In the genomic region with DNA sequence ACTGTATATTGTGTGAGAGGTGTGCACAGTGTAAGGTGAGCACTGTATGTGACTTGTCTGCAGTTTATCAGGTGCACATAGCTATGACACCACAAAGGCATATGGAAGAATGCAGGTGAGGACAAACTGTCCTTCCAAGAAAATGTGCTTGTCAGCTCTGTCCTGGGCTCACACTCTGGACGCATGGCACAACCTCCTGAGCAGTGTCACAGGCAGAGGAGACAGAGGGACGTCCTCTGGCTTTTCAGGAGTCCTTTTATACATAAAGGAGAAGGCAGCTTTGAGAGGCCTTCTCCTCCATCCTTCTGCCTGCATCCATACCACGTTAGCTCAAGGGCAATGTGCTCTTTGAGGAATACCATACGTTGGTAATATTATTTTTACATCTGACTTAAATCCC, we compare ENCODE assay signal across 25 cellular contexts. TPM values are rescaled to one million over a fixed set of nuclear protein-coding genes. Genes with fewer than 3 reads are reported as not detected.
DNase-seq lines count a peak whose midpoint lies in the region; ATAC-seq and TF ChIP-seq lines count a peak whose summit lies in the region.
"Had no signal": no experiment of that assay in that cellular context is flagged by ENCODE, and none has a peak within 500 bp of the region (broad histone marks: within the 10 kb centered on the region; RNA-seq: fewer than 3 reads in every experiment).

No MANE protein-coding gene starts in this region.

- no peak overlapping the region for H2AFZ ChIP-seq in osteoblast (ENCODE audit: low read length)

- H3K27me3 ChIP-seq in osteoblast (ENCODE audit: insufficient read depth, low read length): peaks cover 42% of the 10 kb centered on the region
- H3K27me3 ChIP-seq in skeletal muscle tissue (ENCODE audit: control insufficient read depth in 3 of 3, insufficient read depth in 3 of 3, low read length in 3 of 3): peaks cover 0 to 10% (median 0%) of the 10 kb centered on the region in 3 donors
- H3K27me3 ChIP-seq: BLaER1 treated with 17β-estradiol and CSF1 and Interleukin-3, amounts not matched to agents 10 nM and 100 nM had no signal

- H3K9ac ChIP-seq in skeletal muscle tissue (ENCODE audit: low read depth in 1 of 3, low read length in 3 of 3): peak overlapping the region in 1 of 3 donors; percentile 69
- H3K9ac ChIP-seq: BLaER1 treated with 17β-estradiol and CSF1 and Interleukin-3, amounts not matched to agents 10 nM and 100 nM had no signal

- H3K4me3 ChIP-seq in osteoblast (ENCODE audit: insufficient read depth, low read length) (no peak overlapping the region), skeletal muscle tissue (ENCODE audit: low read length in 3 of 3) (no peak overlapping the region)
- H3K4me3 ChIP-seq: BLaER1 treated with 17β-estradiol and CSF1 and Interleukin-3, amounts not matched to agents 10 nM and 100 nM; GM12878 had no signal

- H3K79me2 ChIP-seq in osteoblast (ENCODE audit: insufficient read depth, low read length): no peaks in the 10 kb centered on the region

- DNase-seq in left ventricle myocardium superior (no peak), Right ventricle myocardium inferior (ENCODE audit: missing footprints) (no peak), islet precursor cell (peak; percentile 19), osteoblast (ENCODE audit: insufficient read length, low spot score, missing footprints) (peak; percentile 51), ecto neural progenitor cell (ENCODE audit: low spot score) (no peak), NCI-H1417 (lab: John Stamatoyannopoulos, UW) (no peak)
- DNase-seq: 8988T; AML-193; Caco-2; Calu3; CD4-positive, alpha-beta T cell; CD8-positive, alpha-beta T cell; DMS53; DMS79; DND-41; EL; GDM1 had no signal

- ATAC-seq in left ventricle myocardium superior: peak; percentile 11
- ATAC-seq in Right ventricle myocardium inferior: no peak
- ATAC-seq in HG03457 (IDR thresholded peaks at IDR 0.05; ENCODE audit: unreplicated experiment): no peak
- ATAC-seq: CD8-positive, alpha-beta T cell; GM12878 had no signal

- H3K4me1 ChIP-seq in osteoblast (ENCODE audit: insufficient read depth, low read length): no peaks in the 10 kb centered on the region
- H3K4me1 ChIP-seq in skeletal muscle tissue (ENCODE audit: control insufficient read depth in 3 of 3, insufficient read depth in 3 of 3, low read length in 3 of 3): peaks cover 33 to 70% (median 48%) of the 10 kb centered on the region in 3 donors
- H3K4me1 ChIP-seq: BLaER1 treated with 17β-estradiol and CSF1 and Interleukin-3, amounts not matched to agents 10 nM and 100 nM; Caco-2 had no signal

- H3K4me2 ChIP-seq in osteoblast (ENCODE audit: insufficient read depth, low read length): no peak overlapping the region
- H3K4me2 ChIP-seq: BLaER1 treated with 17β-estradiol and CSF1 and Interleukin-3, amounts not matched to agents 10 nM and 100 nM had no signal

- no peaks in the 10 kb centered on the region for H4K20me1 ChIP-seq in osteoblast (ENCODE audit: insufficient read depth, low read length)

- H3K27ac ChIP-seq in osteoblast (ENCODE audit: low read depth, low read length) (no peak overlapping the region), skeletal muscle tissue (ENCODE audit: low read depth, low read length) (peak overlapping the region; percentile 39)
- H3K27ac ChIP-seq: BLaER1 treated with 17β-estradiol and CSF1 and Interleukin-3, amounts not matched to agents 10 nM and 100 nM; C4-2B had no signal

- intact Hi-C loops in left ventricle myocardium superior (cut with micrococcal nuclease): no loop called here
- intact Hi-C loops in Right ventricle myocardium inferior (cut with DNase I): no loop called here

- H3K36me3 ChIP-seq in osteoblast (ENCODE audit: insufficient read depth, low read length) (no peaks in the 10 kb centered on the region), skeletal muscle tissue (ENCODE audit: control insufficient read depth in 3 of 3, insufficient read depth in 3 of 3, low read length in 3 of 3) (no peaks in the 10 kb centered on the region)
- H3K36me3 ChIP-seq: BLaER1 treated with 17β-estradiol and CSF1 and Interleukin-3, amounts not matched to agents 10 nM and 100 nM had no signal

- no peaks in the 10 kb centered on the region for H3K9me3 ChIP-seq in osteoblast (ENCODE audit: low read depth, low read length)
- H3K9me3 ChIP-seq in skeletal muscle tissue (ENCODE audit: control insufficient read depth in 3 of 3, low read length in 3 of 3): no peaks in the 10 kb centered on the region
- H3K9me3 ChIP-seq: BLaER1 treated with 17β-estradiol and CSF1 and Interleukin-3, amounts not matched to agents 10 nM and 100 nM; Caco-2 had no signal

- TF ChIP-seq CTCF in osteoblast (IDR thresholded peaks at IDR 0.05; ENCODE audit: extremely low read depth, low read depth, low read length): no peak

RNA-seq across cellular contexts. Expression of a gene that starts 7.5 kb away (rescaled TPM):
- total RNA-seq in left ventricle myocardium superior (not detected), Right ventricle myocardium inferior (0.27 TPM), osteoblast (not detected in 2 replicates), skeletal muscle tissue (22.4 TPM)
- total RNA-seq: B cell; Caco-2; Calu3; CD4-positive, alpha-beta T cell; CD8-positive, alpha-beta T cell; Daoy; G401; GM12878 had no signal

RNA-seq across cellular contexts. Expression of a gene that starts 22.7 kb away (rescaled TPM):
- total RNA-seq in left ventricle myocardium superior (not detected), Right ventricle myocardium inferior (not detected), osteoblast (under 0.01 TPM in 1 of 2 replicates, not detected in the other), skeletal muscle tissue (under 0.01 TPM)
- total RNA-seq: B cell; CD4-positive, alpha-beta T cell; CD8-positive, alpha-beta T cell; GM12878 had no signal

Comparison
In these comparisons a context has a peak if more than half of its experiments do, and no peak if none do; other contexts are left out.
1. DNase-seq: peak in islet precursor cell (single experiment) and osteoblast (single experiment); none in left ventricle myocardium superior (single experiment), Right ventricle myocardium inferior (single experiment), ecto neural progenitor cell (single experiment) and NCI-H1417 (0 of 3).
2. RNA of a gene that starts 7.5 kb away (total RNA-seq): 22.4 TPM in skeletal muscle tissue (single experiment); 0.27 TPM in Right ventricle myocardium inferior (single experiment), not detected in left ventricle myocardium superior (single experiment) and not detected in osteoblast; every median in the first group is over 10 times any median in the second.